ENCODE assay signal across 1 cellular context in the genomic region with DNA sequence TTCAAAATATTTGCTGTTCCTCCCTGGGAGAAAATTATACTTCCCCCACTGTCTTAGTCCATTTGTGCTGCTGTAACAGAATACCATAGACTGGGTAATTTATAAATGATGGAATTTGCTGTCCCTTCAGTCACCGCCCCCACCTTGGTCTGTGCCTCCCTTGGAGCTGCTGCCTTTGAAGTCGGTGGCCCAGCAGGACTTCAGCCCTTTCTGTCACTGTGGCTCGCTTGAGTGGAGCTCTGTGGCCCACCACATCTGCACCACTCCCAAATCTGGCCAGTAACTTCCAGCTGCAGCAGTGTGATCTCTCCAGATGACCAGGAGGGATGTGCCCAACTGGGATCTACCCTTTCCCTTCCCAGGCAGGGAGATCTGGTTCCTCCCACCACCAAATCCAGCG.
TF ChIP-seq lines count a peak whose summit lies in the region.

No MANE protein-coding gene starts in this region.

TF ChIP-seq in K562, 482 proteins besides CTCF, POLR2A, EP300 and RAD21 (continued from another document):
- TF ChIP-seq, protein P1, sequence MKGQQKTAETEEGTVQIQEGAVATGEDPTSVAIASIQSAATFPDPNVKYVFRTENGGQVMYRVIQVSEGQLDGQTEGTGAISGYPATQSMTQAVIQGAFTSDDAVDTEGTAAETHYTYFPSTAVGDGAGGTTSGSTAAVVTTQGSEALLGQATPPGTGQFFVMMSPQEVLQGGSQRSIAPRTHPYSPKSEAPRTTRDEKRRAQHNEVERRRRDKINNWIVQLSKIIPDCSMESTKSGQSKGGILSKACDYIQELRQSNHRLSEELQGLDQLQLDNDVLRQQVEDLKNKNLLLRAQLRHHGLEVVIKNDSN (CRISPR knock-in tag; IDR thresholded peaks at IDR 0.05) = no peak
- no peak for TF ChIP-seq ZNF57 (CRISPR knock-in tag; IDR thresholded peaks at IDR 0.05)
